32 cellular contexts compared by ENCODE assay signal in genomic region chr4:109673303-109673702, GRCh38. TPM values are rescaled to one million over a fixed set of nuclear protein-coding genes. Genes with fewer than 3 reads are reported as not detected.
"Had no signal": no experiment of that assay in that cellular context is flagged by ENCODE, and none has a peak within 500 bp of the region (broad histone marks: within the 10 kb centered on the region; RNA-seq: fewer than 3 reads in every experiment).

No MANE protein-coding gene starts in this region.

- H3K9me3 ChIP-seq: adrenal gland, colonic mucosa, esophagus squamous epithelium had no signal

- H3K27ac Mint-ChIP-seq: activated B cell treated with CpG ODN at 0.5 μM for 24 hours; activated CD8-positive, alpha-beta T cell treated with anti-CD3 and anti-CD28 coated beads for 36 hours; activated naive CD4-positive, alpha-beta T cell treated with anti-CD3 and anti-CD28 coated beads for 36 hours; activated naive CD4-positive, alpha-beta T cell treated with anti-CD3 and anti-CD28 coated beads, Interleukin-2, amount 50 U/mL, for 24 hours; activated naive CD8-positive, alpha-beta T cell treated with anti-CD3 and anti-CD28 coated beads for 36 hours; activated naive CD8-positive, alpha-beta T cell treated with anti-CD3 and anti-CD28 coated beads, Interleukin-2, amount 50 U/mL, for 24 hours; activated T-helper 17 cell treated with anti-CD3 and anti-CD28 coated beads, Interleukin-2, amount 50 U/mL, for 72 hours; brain; T-helper 17 cell; T-helper 2 cell treated with Interferon-gamma antibody and Interleukin-4, amounts not matched to agents 5 μg/mL and 100 μg/mL, for 36 hours had no signal

- H3K36me3 ChIP-seq: adrenal gland, ascending aorta, breast epithelium, cardiac muscle cell, colonic mucosa, esophagus squamous epithelium, WERI-Rb-1 had no signal

- H3K4me1 ChIP-seq: adrenal gland, ascending aorta, breast epithelium, colonic mucosa, esophagus squamous epithelium, gastroesophageal sphincter had no signal

- H3K4me3 ChIP-seq: adrenal gland, ascending aorta, breast epithelium, cardiac muscle cell, colonic mucosa, esophagus squamous epithelium, gastroesophageal sphincter had no signal

- H3K27me3 Mint-ChIP-seq: activated B cell treated with CpG ODN at 0.5 μM for 24 hours; activated CD8-positive, alpha-beta T cell treated with anti-CD3 and anti-CD28 coated beads for 36 hours; activated naive CD4-positive, alpha-beta T cell treated with anti-CD3 and anti-CD28 coated beads, Interleukin-2, amount 50 U/mL, for 24 hours; activated naive CD8-positive, alpha-beta T cell treated with anti-CD3 and anti-CD28 coated beads for 36 hours; activated naive CD8-positive, alpha-beta T cell treated with anti-CD3 and anti-CD28 coated beads, Interleukin-2, amount 50 U/mL, for 24 hours; activated T-helper 17 cell treated with anti-CD3 and anti-CD28 coated beads, Interleukin-2, amount 50 U/mL, for 72 hours; brain; T-helper 17 cell had no signal

- H3K9me3 Mint-ChIP-seq: activated naive CD4-positive, alpha-beta T cell treated with anti-CD3 and anti-CD28 coated beads, Interleukin-2, amount 50 U/mL, for 24 hours; activated T-helper 17 cell treated with anti-CD3 and anti-CD28 coated beads, Interleukin-2, amount 50 U/mL, for 72 hours had no signal

- H3K4me3 Mint-ChIP-seq: activated B cell treated with CpG ODN at 0.5 μM for 24 hours; activated CD8-positive, alpha-beta T cell treated with anti-CD3 and anti-CD28 coated beads for 36 hours; activated naive CD4-positive, alpha-beta T cell treated with anti-CD3 and anti-CD28 coated beads for 36 hours; activated naive CD4-positive, alpha-beta T cell treated with anti-CD3 and anti-CD28 coated beads, Interleukin-2, amount 50 U/mL, for 24 hours; activated naive CD8-positive, alpha-beta T cell treated with anti-CD3 and anti-CD28 coated beads for 36 hours; activated naive CD8-positive, alpha-beta T cell treated with anti-CD3 and anti-CD28 coated beads, Interleukin-2, amount 50 U/mL, for 24 hours; activated T-cell treated with anti-CD3 and anti-CD28 coated beads, Interleukin-2, amount 50 U/mL, for 4 hours; activated T-helper 17 cell treated with anti-CD3 and anti-CD28 coated beads, Interleukin-2, amount 50 U/mL, for 72 hours; brain; T-helper 17 cell; T-helper 2 cell treated with Interferon-gamma antibody and Interleukin-4, amounts not matched to agents 5 μg/mL and 100 μg/mL, for 36 hours had no signal

- DNase-seq: activated B cell treated with CpG ODN at 0.5 μM for 24 hours; activated CD4-positive, alpha-beta T cell treated with anti-CD3 and anti-CD28 coated beads for 48 hours; activated CD4-positive, alpha-beta T cell treated with anti-CD3 and anti-CD28 coated beads, Interleukin-2, amount 50 U/mL, for 1 hour; activated CD4-positive, alpha-beta T cell treated with anti-CD3 and anti-CD28 coated beads, Interleukin-2, amount 50 U/mL, for 48 hours; activated CD8-positive, alpha-beta memory T cell treated with anti-CD3 and anti-CD28 coated beads for 24 hours; activated CD8-positive, alpha-beta T cell treated with anti-CD3 and anti-CD28 coated beads for 36 hours; activated effector memory CD4-positive, alpha-beta T cell treated with Interleukin-2 at 50 U/mL for 16 hours; activated gamma-delta T cell treated with Interleukin-2 at 50 U/mL for 16 hours; activated naive CD4-positive, alpha-beta T cell treated with anti-CD3 and anti-CD28 coated beads for 36 hours; activated naive CD8-positive, alpha-beta T cell treated with anti-CD3 and anti-CD28 coated beads for 36 hours; activated naive CD8-positive, alpha-beta T cell treated with anti-CD3 and anti-CD28 coated beads, Interleukin-2, amount 50 U/mL, for 24 hours; activated T-cell treated with anti-CD3 and anti-CD28 coated beads, Interleukin-2, amount 50 U/mL, for 4 hours; adrenal gland; central memory CD4-positive, alpha-beta T cell; cerebellar nuclear complex; colonic mucosa; effector CD8-positive, alpha-beta T cell; esophagus squamous epithelium; foreskin melanocyte; T-helper 1 cell; T-helper 17 cell; T1000; WERI-Rb-1 had no signal

- H3K27me3 ChIP-seq: adrenal gland, ascending aorta, breast epithelium, cardiac muscle cell, colonic mucosa, esophagus squamous epithelium, gastroesophageal sphincter had no signal

- H3K27ac ChIP-seq: adrenal gland, ascending aorta, breast epithelium, cardiac muscle cell, colonic mucosa, epithelial cell of prostate, esophagus squamous epithelium, gastroesophageal sphincter, WERI-Rb-1 had no signal

RNA-seq across cellular contexts. Expression of gene CASP6, which starts 29.9 kb away (rescaled TPM):
- total RNA-seq: ascending aorta had no signal
